Comparison of ENCODE assay signal across 24 cellular contexts in genomic region chr3:123050666-123051065, GRCh38. TPM values are rescaled to one million over a fixed set of nuclear protein-coding genes. Genes with fewer than 3 reads are reported as not detected.
A peak's percentile ranks its signal among the peaks of the same experiment; 100 is the strongest.
DNase-seq lines count a peak whose midpoint lies in the region; ATAC-seq, FAIRE-seq and TF ChIP-seq lines count a peak whose summit lies in the region.
"Had no signal": no experiment of that assay in that cellular context is flagged by ENCODE, and none has a peak within 500 bp of the region (broad histone marks: within the 10 kb centered on the region; RNA-seq: fewer than 3 reads in every experiment).

No MANE protein-coding gene starts in this region.

- POLR2A ChIA-PET in endothelial cell of umbilical vein (lab: Charles Lee): no interaction called here

- DNase-seq in ELF-1 (ENCODE audit: low read depth, low spot score) (peak; percentile 68), endothelial cell of umbilical vein (ENCODE audit: low read depth, low spot score) (no peak), neuronal stem cell (ENCODE audit: low spot score) (no peak), HT-29 (ENCODE audit: low spot score) (no peak), right atrium auricular region (ENCODE audit: low spot score) (no peak), 8988T (no peak)
- DNase-seq: AML-193; CD4-positive, alpha-beta T cell; DMS153; DMS79; H7; HFFc6; KBM-7 had no signal

- H3K79me2 ChIP-seq in Loucy (ENCODE audit: insufficient read depth, low read length) (no peaks in the 10 kb centered on the region), endothelial cell of umbilical vein (ENCODE audit: control insufficient read depth, insufficient read depth, low read length) (no peaks in the 10 kb centered on the region)

- ATAC-seq in GM18873 (IDR thresholded peaks at IDR 0.05; ENCODE audit: low FRiP score, unreplicated experiment): no peak
- ATAC-seq: A549, GM12878, HCT116 had no signal

- no CpG with 5 or more reads among the region's 2 CpGs for WGBS in neuronal stem cell (ENCODE audit: extremely low coverage in 2 of 2, insufficient read length in 2 of 2, insufficient replicate concordance in 1 of 2), 2 donors

- CTCF ChIA-PET in endothelial cell of umbilical vein (lab: Charles Lee): no interaction called here

- H4K91ac ChIP-seq in neuronal stem cell (ENCODE audit: low read depth, low read length, poor library complexity): no peak overlapping the region

- no peak overlapping the region for H4K8ac ChIP-seq in neuronal stem cell (ENCODE audit: low read depth, low read length)

- BruUV-seq in endothelial cell of umbilical vein (replicated peaks; lab: Mats Ljungman, UMichigan): no TSS peak

- no peaks in the 10 kb centered on the region for H3K79me1 ChIP-seq in neuronal stem cell (ENCODE audit: low read depth, low read length)

- H4K20me1 ChIP-seq in Loucy (ENCODE audit: insufficient read depth, low read length, poor library complexity, severe bottlenecking) (no peaks in the 10 kb centered on the region), endothelial cell of umbilical vein (replicated peaks; ENCODE audit: control insufficient read depth, extremely low read depth, insufficient read depth, low read length) (no peaks in the 10 kb centered on the region)

- no peak overlapping the region for H3K18ac ChIP-seq in neuronal stem cell (ENCODE audit: low read length)

- no peak overlapping the region for H3K27ac ChIP-seq in endothelial cell of umbilical vein (ENCODE audit: insufficient read depth, low read depth, low read length)
- H3K27ac ChIP-seq in neuronal stem cell (replicated peaks; ENCODE audit: low read length): no peak overlapping the region
- H3K27ac ChIP-seq in right atrium auricular region: no peak overlapping the region
- H3K27ac ChIP-seq: A549, C4-2B, HL-60 had no signal

- no peak overlapping the region for H3K4ac ChIP-seq in neuronal stem cell (ENCODE audit: low read length)

- H2BK15ac ChIP-seq in neuronal stem cell (ENCODE audit: low read length): no peak overlapping the region

- no peak for FAIRE-seq in endothelial cell of umbilical vein (lab: Jason Lieb, UNC)
- FAIRE-seq: A549, GM12878, GM19239, HTR-8/SVneo had no signal

- H3K9me2 ChIP-seq in Loucy (replicated peaks; ENCODE audit: low read depth, low read length): no peaks in the 10 kb centered on the region

- H3K36me3 ChIP-seq in Loucy (ENCODE audit: insufficient read depth, low read length) (no peaks in the 10 kb centered on the region), endothelial cell of umbilical vein (ENCODE audit: control insufficient read depth in 2 of 2, extremely low read depth in 1 of 2, insufficient read depth in 2 of 2, low read length in 2 of 2) (no peaks in the 10 kb centered on the region), neuronal stem cell (replicated peaks in 1 of 2; ENCODE audit: control insufficient read depth in 2 of 2, insufficient read depth in 2 of 2, low read length in 2 of 2) (no peaks in the 10 kb centered on the region), right atrium auricular region (no peaks in the 10 kb centered on the region)

- H2AK5ac ChIP-seq in neuronal stem cell (ENCODE audit: low read depth, low read length): no peak overlapping the region

- H3K4me1 ChIP-seq in Loucy (ENCODE audit: insufficient read depth, low read length, poor library complexity, severe bottlenecking) (peaks cover 6% of the 10 kb centered on the region), endothelial cell of umbilical vein (ENCODE audit: control insufficient read depth, extremely low read depth, insufficient read depth, low read length) (no peaks in the 10 kb centered on the region), neuronal stem cell (ENCODE audit: control insufficient read depth in 2 of 2, insufficient read depth in 1 of 2, low read depth in 1 of 2, low read length in 2 of 2) (peaks cover 2% of the 10 kb centered on the region in 2 donors), right atrium auricular region (peaks cover 0 to 16% of the 10 kb centered on the region in 2 donors)

- TF ChIP-seq CTCF in Loucy (conservative IDR thresholded peaks at IDR 0.05; ENCODE audit: low read length) (no peak), endothelial cell of umbilical vein (IDR thresholded peaks at IDR 0.05; ENCODE audit: extremely low read depth in 1 of 2, insufficient read depth in 1 of 2, low read depth in 1 of 2, low read length in 2 of 2) (no peak), right atrium auricular region (IDR thresholded peaks at IDR 0.05) (no peak)

- H2BK120ac ChIP-seq in neuronal stem cell (ENCODE audit: low read depth, low read length): no peak overlapping the region

- H2BK5ac ChIP-seq in neuronal stem cell (ENCODE audit: low read length): no peak overlapping the region

- no peak overlapping the region for H3K4me2 ChIP-seq in Loucy (ENCODE audit: low read depth, low read length, poor library complexity, severe bottlenecking)
- H3K4me2 ChIP-seq in endothelial cell of umbilical vein (ENCODE audit: insufficient read depth, low read length): no peak overlapping the region
- H3K4me2 ChIP-seq in neuronal stem cell (ENCODE audit: insufficient read depth, low read length, poor library complexity, severe bottlenecking): no peak overlapping the region
- H3K4me2 ChIP-seq: A549 had no signal

- H3K9ac ChIP-seq in Loucy (ENCODE audit: low read depth, low read length, poor library complexity, severe bottlenecking) (no peak overlapping the region), endothelial cell of umbilical vein (replicated peaks; ENCODE audit: extremely low read depth, insufficient read depth, low read length) (no peak overlapping the region), neuronal stem cell (ENCODE audit: low read depth, low read length, poor library complexity) (no peak overlapping the region)

- H3F3A ChIP-seq in Loucy (ENCODE audit: low read depth): no peaks in the 10 kb centered on the region

- H3K4me3 ChIP-seq in Loucy (ENCODE audit: low read length, poor library complexity, severe bottlenecking) (no peak overlapping the region), endothelial cell of umbilical vein (replicated peaks in 1 of 3; ENCODE audit: insufficient read depth in 1 of 3, low read depth in 1 of 3, low read length in 3 of 3) (no peak overlapping the region), neuronal stem cell (ENCODE audit: low read length in 2 of 2) (no peak overlapping the region), right atrium auricular region (no peak overlapping the region)
- H3K4me3 ChIP-seq: A549, GM12878 had no signal

- H3K27me3 ChIP-seq in Loucy (ENCODE audit: insufficient read depth, low read length, poor library complexity, severe bottlenecking): no peaks in the 10 kb centered on the region
- H3K27me3 ChIP-seq in endothelial cell of umbilical vein (ENCODE audit: control insufficient read depth in 2 of 2, insufficient read depth in 2 of 2, low read length in 2 of 2): peaks cover 0 to 5% of the 10 kb centered on the region in 2 experiments
- H3K27me3 ChIP-seq in neuronal stem cell (ENCODE audit: control insufficient read depth in 3 of 3, insufficient read depth in 3 of 3, low read depth in 1 of 3, low read length in 3 of 3): peaks cover 0 to 3% (median 0%) of the 10 kb centered on the region in 3 experiments
- no peaks in the 10 kb centered on the region for H3K27me3 ChIP-seq in right atrium auricular region

- H3K9me3 ChIP-seq in Loucy (ENCODE audit: insufficient read depth, low read depth, low read length): no peaks in the 10 kb centered on the region
- no peaks in the 10 kb centered on the region for H3K9me3 ChIP-seq in endothelial cell of umbilical vein (replicated peaks; ENCODE audit: control insufficient read depth, insufficient read depth, low read length)
- H3K9me3 ChIP-seq in neuronal stem cell (replicated peaks in 1 of 2; ENCODE audit: control insufficient read depth in 2 of 2, insufficient read depth in 1 of 2, low read depth in 1 of 2, low read length in 2 of 2): no peaks in the 10 kb centered on the region
- H3K9me3 ChIP-seq in right atrium auricular region: no peaks in the 10 kb centered on the region
- H3K9me3 ChIP-seq: A549 had no signal

- dilution Hi-C loops in endothelial cell of umbilical vein (cut with MboI; ENCODE audit: extremely low pct_ligation_motif_present, low sequenced_read_pairs): no loop called here

- intact Hi-C loops in endothelial cell of umbilical vein (cut with micrococcal nuclease): no loop called here

- no peak overlapping the region for H3K23ac ChIP-seq in neuronal stem cell (ENCODE audit: low read depth, low read length, poor library complexity)

- H2AFZ ChIP-seq in Loucy (ENCODE audit: low read length): 0 out of 2 replicates have a peak overlapping the region, but pooled peaks have one; percentile 16
- peak overlapping the region; percentile 23 for H2AFZ ChIP-seq in endothelial cell of umbilical vein (ENCODE audit: low read depth, low read length)
- H2AFZ ChIP-seq in neuronal stem cell (ENCODE audit: low read length): peak overlapping the region; percentile 49

- TF ChIP-seq POLR2A in endothelial cell of umbilical vein (IDR thresholded peaks at IDR 0.05; ENCODE audit: low read depth, low read length): no peak

- no peaks in the 10 kb centered on the region for H3K9me1 ChIP-seq in endothelial cell of umbilical vein (replicated peaks; ENCODE audit: control insufficient read depth, extremely low read depth, insufficient read depth, low read length)

- no peak overlapping the region for H2BK12ac ChIP-seq in neuronal stem cell (ENCODE audit: low read length)

- no peak overlapping the region for H3K14ac ChIP-seq in neuronal stem cell (ENCODE audit: low read length)

RNA-seq across cellular contexts. Expression of gene PDIA5, which starts 16.2 kb away (rescaled TPM):
- total RNA-seq in endothelial cell of umbilical vein (85.2 and 85.6 TPM in 2 replicates), right atrium auricular region (1 to 10 TPM; 8.0 to 9.0 TPM)
- 48.9 and 55.7 TPM in 2 replicates for polyA plus RNA-seq in endothelial cell of umbilical vein
- 66.9 and 67.2 TPM in 2 replicates for polyA plus RNA-seq in endothelial cell of umbilical vein (2011; cell fraction: cytosol; rRNA removed)
- polyA plus RNA-seq in endothelial cell of umbilical vein (2011; cell fraction: nucleus; rRNA removed): 87.4 and 92.9 TPM in 2 replicates
- polyA plus RNA-seq in endothelial cell of umbilical vein (2012): 64.4 and 71.1 TPM in 2 replicates
- 44.1 and 52.9 TPM in 2 replicates for polyA minus RNA-seq in endothelial cell of umbilical vein
- polyA minus RNA-seq in endothelial cell of umbilical vein (2011; cell fraction: cytosol; rRNA and poly(A)+ RNA removed): 9.6 TPM
- 30.4 and 33.4 TPM in 2 replicates for polyA minus RNA-seq in endothelial cell of umbilical vein (2011; cell fraction: nucleus; rRNA and poly(A)+ RNA removed)
- 5.9 TPM for polyA plus RNA-seq in neuronal stem cell (2013, experiment 1 of 2)
- polyA plus RNA-seq in neuronal stem cell (2013, experiment 2 of 2): 6.0 TPM
- total RNA-seq in HT-29 (2014; rRNA removed; shearing (Covaris generic)): 18.5 and 22.8 TPM in 2 replicates

RNA-seq across cellular contexts. Expression of gene SEMA5B, which starts 23.1 kb away (rescaled TPM):
- total RNA-seq in endothelial cell of umbilical vein (0.07 and 0.44 TPM in 2 replicates), right atrium auricular region (1 to 10 TPM in 1 of 2 donors, under 1 TPM in 1; 0.51 to 3.5 TPM)
- polyA plus RNA-seq in endothelial cell of umbilical vein: not detected in 2 replicates
- polyA plus RNA-seq in endothelial cell of umbilical vein (2011; cell fraction: cytosol; rRNA removed): not detected in 2 replicates
- 0.07 TPM in 1 of 2 replicates, not detected in the other for polyA plus RNA-seq in endothelial cell of umbilical vein (2011; cell fraction: nucleus; rRNA removed)
- not detected in 2 replicates for polyA plus RNA-seq in endothelial cell of umbilical vein (2012)
- not detected in 2 replicates for polyA minus RNA-seq in endothelial cell of umbilical vein
- not detected for polyA minus RNA-seq in endothelial cell of umbilical vein (2011; cell fraction: cytosol; rRNA and poly(A)+ RNA removed)
- not detected in 2 replicates for polyA minus RNA-seq in endothelial cell of umbilical vein (2011; cell fraction: nucleus; rRNA and poly(A)+ RNA removed)
- 19.4 TPM for polyA plus RNA-seq in neuronal stem cell (2013, experiment 1 of 2)
- 18.9 TPM for polyA plus RNA-seq in neuronal stem cell (2013, experiment 2 of 2)
- not detected in 2 replicates for total RNA-seq in HT-29 (2014; rRNA removed; shearing (Covaris generic))
- total RNA-seq: GM12878, HFFc6 had no signal
- polyA plus RNA-seq: BJ, IgD-negative memory B cell had no signal
